In the genomic region with DNA sequence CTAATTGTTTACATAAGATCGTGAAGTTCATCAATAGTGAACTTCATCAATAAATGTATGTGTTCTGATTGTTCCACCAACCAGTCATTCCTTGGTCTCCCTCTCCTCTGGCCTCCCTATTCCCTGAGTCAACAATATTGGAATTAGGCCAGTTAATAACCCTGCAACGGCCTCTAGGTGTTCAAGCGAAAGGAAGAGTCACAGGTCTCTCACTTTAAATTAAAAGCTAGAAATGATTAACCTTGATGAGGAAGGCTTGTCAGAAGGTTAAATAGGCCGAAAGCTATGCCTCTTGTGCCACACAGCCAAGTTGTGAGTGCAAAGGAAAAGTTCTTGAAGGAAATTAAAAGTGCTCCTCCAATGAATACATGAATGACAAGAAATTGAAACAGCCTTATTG, we compare ENCODE assay signal across 23 cellular contexts.
A peak's percentile ranks its signal among the peaks of the same experiment; 100 is the strongest.
DNase-seq lines count a peak whose midpoint lies in the region; ATAC-seq and TF ChIP-seq lines count a peak whose summit lies in the region.
"Had no signal": no experiment of that assay in that cellular context is flagged by ENCODE, and none has a peak within 500 bp of the region (broad histone marks: within the 10 kb centered on the region; RNA-seq: fewer than 3 reads in every experiment).

No MANE protein-coding gene starts in this region.

- ATAC-seq in left colon (peak; percentile 85), GM21723 (IDR thresholded peaks at IDR 0.05; ENCODE audit: unreplicated experiment) (no peak), GM21390 (IDR thresholded peaks at IDR 0.05; ENCODE audit: unreplicated experiment) (no peak)
- ATAC-seq in stimulated activated effector memory CD8-positive, alpha-beta T cell treated with anti-CD3 and anti-CD28 coated beads, Interleukin-12 subunit alpha, Interleukin-12 subunit beta, amount 100 ng/mL, for 72 hours = no peak
- ATAC-seq: Right ventricle myocardium inferior, SK-N-SH treated with all-trans-retinoic acid at 6 μM for 48 hours had no signal

- no peaks in the 10 kb centered on the region for H3K27me3 Mint-ChIP-seq in endodermal cell (ENCODE audit: insufficient read depth)
- H3K27me3 Mint-ChIP-seq: CD4-positive, alpha-beta T cell had no signal

- H3K36me3 Mint-ChIP-seq in endodermal cell (ENCODE audit: low read depth) = peaks cover 60% of the 10 kb centered on the region
- peaks cover 100% of the 10 kb centered on the region for H3K36me3 Mint-ChIP-seq in stimulated activated effector memory CD8-positive, alpha-beta T cell treated with anti-CD3 and anti-CD28 coated beads, Interleukin-12 subunit alpha, Interleukin-12 subunit beta, amount 100 ng/mL, for 72 hours

- H3K4me3 ChIP-seq in endodermal cell (ENCODE audit: low read length) = no peak overlapping the region
- H3K4me3 ChIP-seq: BLaER1 treated with 17β-estradiol and CSF1 and Interleukin-3, amounts not matched to agents 10 nM and 100 nM; PC-9; SJCRH30 had no signal

- no peak overlapping the region for H3K27ac ChIP-seq in endodermal cell (ENCODE audit: low read depth, low read length)
- H3K27ac ChIP-seq: BLaER1 treated with 17β-estradiol and CSF1 and Interleukin-3, amounts not matched to agents 10 nM and 100 nM; PC-9; SJCRH30 had no signal

- H3K4me1 Mint-ChIP-seq in endodermal cell = peaks cover 16% of the 10 kb centered on the region
- H3K4me1 Mint-ChIP-seq in stimulated activated effector memory CD8-positive, alpha-beta T cell treated with anti-CD3 and anti-CD28 coated beads, Interleukin-12 subunit alpha, Interleukin-12 subunit beta, amount 100 ng/mL, for 72 hours = no peaks in the 10 kb centered on the region

- intact Hi-C loops in left colon (cut with DNase I, micrococcal nuclease) = no loop called here

- H3K4me3 Mint-ChIP-seq in endodermal cell = peak overlapping the region; percentile 21
- H3K4me3 Mint-ChIP-seq in stimulated activated effector memory CD8-positive, alpha-beta T cell treated with anti-CD3 and anti-CD28 coated beads, Interleukin-12 subunit alpha, Interleukin-12 subunit beta, amount 100 ng/mL, for 72 hours = no peak overlapping the region
- H3K4me3 Mint-ChIP-seq: CD4-positive, alpha-beta T cell had no signal

- 93 to 96% methylated on average over 3 to 4 of the region's 4 CpGs for WGBS in endodermal cell (ENCODE audit: insufficient coverage in 1 of 2, insufficient read length in 1 of 2), 2 experiments

- H3K36me3 ChIP-seq in endodermal cell (ENCODE audit: control insufficient read depth, insufficient read depth, low read length) = peaks cover 90% of the 10 kb centered on the region

- H3K9me3 ChIP-seq in endodermal cell (ENCODE audit: control insufficient read depth, low read length) = no peaks in the 10 kb centered on the region
- H3K9me3 ChIP-seq: BLaER1 treated with 17β-estradiol and CSF1 and Interleukin-3, amounts not matched to agents 10 nM and 100 nM; SJCRH30 had no signal

- no peaks in the 10 kb centered on the region for H3K9me3 Mint-ChIP-seq in endodermal cell
- no peaks in the 10 kb centered on the region for H3K9me3 Mint-ChIP-seq in stimulated activated effector memory CD8-positive, alpha-beta T cell treated with anti-CD3 and anti-CD28 coated beads, Interleukin-12 subunit alpha, Interleukin-12 subunit beta, amount 100 ng/mL, for 72 hours
- H3K9me3 Mint-ChIP-seq: CD4-positive, alpha-beta T cell had no signal

- peak; percentile 40 for DNase-seq in HT-29 (ENCODE audit: low spot score)
- no peak for DNase-seq in endodermal cell
- DNase-seq in left colon = no peak
- no peak for DNase-seq in stimulated activated effector memory CD8-positive, alpha-beta T cell treated with anti-CD3 and anti-CD28 coated beads, Interleukin-12 subunit alpha, Interleukin-12 subunit beta, amount 100 ng/mL, for 72 hours (ENCODE audit: low spot score in 2 of 2)
- DNase-seq in activated naive CD4-positive, alpha-beta T cell treated with Interleukin-2 at 50 U/mL for 16 hours = no peak
- DNase-seq: AML-193; CD4-positive, alpha-beta T cell; H7; IMR-90; KG1; MM.1S; NCI-H1417; NCI-H1694 treated with DMSO at 0.1 percent for 48 hours; NCI-H2081; NCI-H2227 treated with DMSO at 0.1 percent for 48 hours; NCI-H526 treated with DMSO at 0.1 percent for 48 hours; PC-9; SJCRH30 had no signal

- H3K4me1 ChIP-seq in endodermal cell (ENCODE audit: control insufficient read depth, insufficient read depth, low read length) = no peaks in the 10 kb centered on the region
- H3K4me1 ChIP-seq: BLaER1 treated with 17β-estradiol and CSF1 and Interleukin-3, amounts not matched to agents 10 nM and 100 nM; SJCRH30 had no signal

- no peaks in the 10 kb centered on the region for H3K27me3 ChIP-seq in endodermal cell (ENCODE audit: control insufficient read depth, insufficient read depth, low read length, poor library complexity, severe bottlenecking)
- H3K27me3 ChIP-seq: BLaER1 treated with 17β-estradiol and CSF1 and Interleukin-3, amounts not matched to agents 10 nM and 100 nM; SJCRH30 had no signal

- H3K9ac ChIP-seq in endodermal cell (ENCODE audit: extremely low read depth, low read length, poor library complexity, severe bottlenecking) = no peak overlapping the region
- H3K9ac ChIP-seq: BLaER1 treated with 17β-estradiol and CSF1 and Interleukin-3, amounts not matched to agents 10 nM and 100 nM had no signal

- TF ChIP-seq CTCF in endodermal cell (conservative IDR thresholded peaks at IDR 0.05) = no peak

- peak overlapping the region; percentile 65 for H3K27ac Mint-ChIP-seq in endodermal cell
- H3K27ac Mint-ChIP-seq in stimulated activated effector memory CD8-positive, alpha-beta T cell treated with anti-CD3 and anti-CD28 coated beads, Interleukin-12 subunit alpha, Interleukin-12 subunit beta, amount 100 ng/mL, for 72 hours = peak overlapping the region; percentile 3
- H3K27ac Mint-ChIP-seq: CD4-positive, alpha-beta T cell had no signal
